Comparison of ENCODE assay signal across 8 cellular contexts in genomic region chr5:132457371-132458225, GRCh38. TPM values are rescaled to one million over a fixed set of nuclear protein-coding genes. Genes with fewer than 3 reads are reported as not detected.
A peak's percentile ranks its signal among the peaks of the same experiment; 100 is the strongest.
DNase-seq lines count a peak whose midpoint lies in the region; ATAC-seq and TF ChIP-seq lines count a peak whose summit lies in the region.

No MANE protein-coding gene starts in this region.

- no peak for TF ChIP-seq CTCF in heart right ventricle (IDR thresholded peaks at IDR 0.05)
- TF ChIP-seq CTCF in tibial nerve (IDR thresholded peaks at IDR 0.05) = no peak

- H3K27me3 ChIP-seq in heart right ventricle = no peaks in the 10 kb centered on the region
- H3K27me3 ChIP-seq in tibial nerve = no peaks in the 10 kb centered on the region

- 82% methylated on average over 2 of the region's 2 CpGs for WGBS in heart right ventricle, 2 donors
- WGBS in tibial nerve, 2 donors = 89 to 94% methylated on average over 2 of the region's 2 CpGs

- DNase-seq in EH (ENCODE audit: low read depth) (peak; percentile 88), heart right ventricle (no peak), tibial nerve (ENCODE audit: low spot score in 2 of 2) (peak in 1 of 2 donors; percentile 50), NCI-H748 treated with DMSO at 0.1 percent for 48 hours (lab: John Stamatoyannopoulos, UW) (no peak)
- DNase-seq in activated CD8-positive, alpha-beta memory T cell treated with anti-CD3 and anti-CD28 coated beads, Interleukin-2, amount 50 U/mL, for 4 hours = peak; percentile 47

- no peak for TF ChIP-seq POLR2A in tibial nerve (IDR thresholded peaks at IDR 0.05)

- ATAC-seq in HG03175 (IDR thresholded peaks at IDR 0.05; ENCODE audit: unreplicated experiment) (peak; percentile 4), heart right ventricle (peak in 7 of 8 donors; percentile 27 to 60 (median 43)), HG03097 (IDR thresholded peaks at IDR 0.05; ENCODE audit: low FRiP score, unreplicated experiment) (no peak), GM18520 (IDR thresholded peaks at IDR 0.05; ENCODE audit: unreplicated experiment) (no peak)

- TF ChIP-seq EP300 in tibial nerve (IDR thresholded peaks at IDR 0.05) = peak in 1 of 2 donors; percentile 62

- peaks cover 0 to 42% (median 8%) of the 10 kb centered on the region in 9 donors for H3K36me3 ChIP-seq in heart right ventricle
- H3K36me3 ChIP-seq in tibial nerve = peaks cover 0 to 5% (median 0%) of the 10 kb centered on the region in 3 donors

- intact Hi-C loops in heart right ventricle (cut with DNase I) = no loop called here

- H3K4me1 ChIP-seq in heart right ventricle (peaks cover 8 to 100% (median 63%) of the 10 kb centered on the region in 9 donors), tibial nerve (peaks cover 0 to 63% (median 45%) of the 10 kb centered on the region in 4 donors)

- peak overlapping the region in 9 of 10 donors; percentile 4 to 96 (median 69) for H3K27ac ChIP-seq in heart right ventricle
- peak overlapping the region in 3 of 4 donors; percentile 73 to 88 (median 80) for H3K27ac ChIP-seq in tibial nerve

- H3K4me3 ChIP-seq in heart right ventricle = no peak overlapping the region
- no peak overlapping the region for H3K4me3 ChIP-seq in tibial nerve

- H3K9me3 ChIP-seq in heart right ventricle (no peaks in the 10 kb centered on the region), tibial nerve (no peaks in the 10 kb centered on the region)

RNA-seq across cellular contexts. Expression of gene IRF1, which starts 33.0 kb away (rescaled TPM):
- total RNA-seq in heart right ventricle = 100 to 1,000 TPM in 1 of 10 donors, 10 to 100 TPM in 8, 1 to 10 TPM in 1; 9.5 to 146 (median 19.2) TPM
- polyA plus RNA-seq in heart right ventricle = 10 to 100 TPM in 1 of 2 donors, 1 to 10 TPM in 1; 8.6 to 13.7 TPM
- 10 to 100 TPM; 15.1 to 36.9 (median 28.4) TPM for total RNA-seq in tibial nerve

Comparison
In these comparisons a context has a peak if more than half of its experiments do, and no peak if none do; other contexts are left out.
1. DNase-seq: peak in EH (single experiment) and activated CD8-positive, alpha-beta memory T cell treated with anti-CD3 and anti-CD28 coated beads, Interleukin-2, amount 50 U/mL, for 4 hours (single experiment); none in heart right ventricle (0 of 2) and NCI-H748 treated with DMSO at 0.1 percent for 48 hours (single experiment).
2. ATAC-seq: peak in HG03175 (single experiment) and heart right ventricle (7 of 8); none in HG03097 (single experiment) and GM18520 (single experiment).